In the genomic region with DNA sequence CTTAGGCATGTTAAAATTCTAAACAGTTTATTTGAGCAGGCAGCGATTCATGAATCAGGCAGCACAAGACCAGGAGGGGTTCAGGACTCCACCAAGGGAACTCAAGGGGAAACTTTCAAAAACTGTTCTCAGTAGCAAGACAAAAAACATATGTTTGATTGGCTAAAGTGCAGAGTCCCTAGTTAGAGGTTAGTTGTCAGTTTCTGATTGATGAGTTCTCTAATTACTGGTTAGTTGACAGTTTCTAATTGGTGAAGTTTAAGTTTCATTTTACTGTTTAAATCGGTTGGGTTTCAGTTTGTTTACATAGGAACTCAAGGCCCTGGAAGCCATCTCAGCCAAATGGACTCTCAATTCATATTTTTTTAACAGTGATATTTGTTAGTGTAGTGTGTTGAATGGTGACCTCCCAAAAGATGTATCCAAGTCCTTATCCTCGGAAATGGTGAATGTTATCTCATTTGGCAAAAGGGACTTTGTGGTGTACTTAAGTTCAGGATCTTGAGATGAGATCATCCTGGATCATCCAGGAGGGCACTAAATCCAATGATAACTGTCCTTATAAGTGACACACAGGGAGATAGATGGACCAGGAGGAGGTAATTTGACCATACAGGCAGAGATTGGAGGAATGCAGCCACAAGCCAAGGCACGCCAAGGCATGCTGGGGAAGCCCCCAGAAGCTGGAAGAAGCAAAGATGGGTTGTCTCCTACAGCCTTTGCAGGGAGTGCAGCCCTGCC, we compare ENCODE assay signal across 1 cellular context.
TF ChIP-seq lines count a peak whose summit lies in the region.

No MANE protein-coding gene starts in this region.

TF ChIP-seq in GM23338, 12 proteins besides CTCF, POLR2A, EP300 and RAD21 (continued from another document):
- no peak for TF ChIP-seq ZNF462 (CRISPR knock-in tag; IDR thresholded peaks at IDR 0.05)
- TF ChIP-seq EZH2phosphoT487 (IDR thresholded peaks at IDR 0.05; ENCODE audit: unreplicated experiment) = no peak
- no peak for TF ChIP-seq ETS1 (IDR thresholded peaks at IDR 0.05)
- no peak for TF ChIP-seq STAT1 (IDR thresholded peaks at IDR 0.05; ENCODE audit: unreplicated experiment)
- no peak for TF ChIP-seq POLR2AphosphoS5 (IDR thresholded peaks at IDR 0.05; ENCODE audit: low read depth)
- TF ChIP-seq EZH2 (IDR thresholded peaks at IDR 0.05; ENCODE audit: low read depth, unreplicated experiment) = no peak
- TF ChIP-seq NANOG (IDR thresholded peaks at IDR 0.05; ENCODE audit: borderline replicate concordance) = no peak
- TF ChIP-seq CREB1 (CRISPR knock-in tag; IDR thresholded peaks at IDR 0.05; ENCODE audit: low read depth) = no peak
